ENCODE assay signal across 10 cellular contexts in genomic region chr7:33986951-33987948, GRCh38.
DNase-seq lines count a peak whose midpoint lies in the region; ATAC-seq, FAIRE-seq and TF ChIP-seq lines count a peak whose summit lies in the region.
"Had no signal": no experiment of that assay in that cellular context is flagged by ENCODE, and none has a peak within 500 bp of the region (broad histone marks: within the 10 kb centered on the region; RNA-seq: fewer than 3 reads in every experiment).

No MANE protein-coding gene starts in this region.

- no peak overlapping the region for H3K4me3 ChIP-seq in K562
- no peak overlapping the region for H3K4me3 ChIP-seq in lung
- H3K4me3 ChIP-seq in thyroid gland (replicated peaks in 1 of 3), result no peak overlapping the region
- no peak overlapping the region for H3K4me3 ChIP-seq in neuronal stem cell (ENCODE audit: low read length in 2 of 2)

- H3K9ac ChIP-seq in K562 (ENCODE audit: insufficient read depth in 1 of 2, low read depth in 2 of 2, low read length in 2 of 2), result no peak overlapping the region
- H3K9ac ChIP-seq in neuronal stem cell (ENCODE audit: low read depth, low read length, poor library complexity), result no peak overlapping the region

- no peaks in the 10 kb centered on the region for H3K36me3 Mint-ChIP-seq in activated CD8-positive, alpha-beta memory T cell treated with anti-CD3 and anti-CD28 coated beads, Interleukin-2, amount 10 ng/mL, durations not matched to agents 7 days and 5 days

- no peak overlapping the region for H3K27ac Mint-ChIP-seq in activated CD8-positive, alpha-beta memory T cell treated with anti-CD3 and anti-CD28 coated beads, Interleukin-2, amount 10 ng/mL, durations not matched to agents 7 days and 5 days
- H3K27ac Mint-ChIP-seq: endodermal cell had no signal

- H3K79me1 ChIP-seq in neuronal stem cell (ENCODE audit: low read depth, low read length), result no peaks in the 10 kb centered on the region

- no peak overlapping the region for H2BK15ac ChIP-seq in neuronal stem cell (ENCODE audit: low read length)

- ATAC-seq in K562 (no peak), lung (ENCODE audit: insufficient read depth, low FRiP score) (peak; percentile 88), GM19351 (IDR thresholded peaks at IDR 0.05; ENCODE audit: unreplicated experiment) (no peak)
- no peak for ATAC-seq in activated CD8-positive, alpha-beta memory T cell treated with anti-CD3 and anti-CD28 coated beads, Interleukin-2, amount 10 ng/mL, durations not matched to agents 7 days and 5 days

- H2AFZ ChIP-seq in K562 (ENCODE audit: low read depth, low read length), result no peak overlapping the region
- no peak overlapping the region for H2AFZ ChIP-seq in neuronal stem cell (ENCODE audit: low read length)

- H3K4ac ChIP-seq in neuronal stem cell (ENCODE audit: low read length), result no peak overlapping the region

- H4K8ac ChIP-seq in neuronal stem cell (ENCODE audit: low read depth, low read length), result no peak overlapping the region

- H3K4me1 Mint-ChIP-seq in activated CD8-positive, alpha-beta memory T cell treated with anti-CD3 and anti-CD28 coated beads, Interleukin-2, amount 10 ng/mL, durations not matched to agents 7 days and 5 days, result no peaks in the 10 kb centered on the region
- H3K4me1 Mint-ChIP-seq: endodermal cell had no signal

- no peak overlapping the region for H3K18ac ChIP-seq in neuronal stem cell (ENCODE audit: low read length)

- FAIRE-seq in K562 (lab: Jason Lieb, UNC), result no peak

- CTCF ChIA-PET in K562 (lab: Yijun Ruan, JAX; ENCODE audit: low intra/inter-chr PET ratio), result no interaction called here
- CTCF ChIA-PET in activated CD8-positive, alpha-beta memory T cell treated with anti-CD3 and anti-CD28 coated beads, Interleukin-2, amount 10 ng/mL, durations not matched to agents 7 days and 5 days (lab: Charles Lee), result no interaction called here

- H2BK120ac ChIP-seq in neuronal stem cell (ENCODE audit: low read depth, low read length), result no peak overlapping the region

- H3K27me3 Mint-ChIP-seq in activated CD8-positive, alpha-beta memory T cell treated with anti-CD3 and anti-CD28 coated beads, Interleukin-2, amount 10 ng/mL, durations not matched to agents 7 days and 5 days, result no peaks in the 10 kb centered on the region

- intact Hi-C loops in K562 (cut with micrococcal nuclease), result no loop called here
- intact Hi-C loops in thyroid gland (cut with DNase I), result no loop called here

- DNase-seq in ACHN, result peak; percentile 98
- peak; percentile 100 for DNase-seq in LHCN-M2 (ENCODE audit: low read depth)
- peak in 1 of 4 experiments; percentile 2 for DNase-seq in K562 (ENCODE audit: extremely low read depth in 1 of 4, low spot score in 3 of 4)
- peak; percentile 66 for DNase-seq in lung (ENCODE audit: low spot score)
- no peak for DNase-seq in thyroid gland
- DNase-seq in activated CD8-positive, alpha-beta memory T cell treated with anti-CD3 and anti-CD28 coated beads, Interleukin-2, amount 10 ng/mL, durations not matched to agents 7 days and 5 days, result no peak
- DNase-seq in neuronal stem cell (ENCODE audit: low spot score), result no peak
- DNase-seq: DMS153, endodermal cell had no signal

- H3K4me1 ChIP-seq in K562 (replicated peaks in 1 of 2; ENCODE audit: control insufficient read depth in 2 of 2, insufficient read depth in 2 of 2, low read length in 2 of 2) (no peaks in the 10 kb centered on the region), lung (ENCODE audit: control insufficient read depth in 2 of 2, insufficient read depth in 2 of 2, low read length in 2 of 2) (no peaks in the 10 kb centered on the region), thyroid gland (no peaks in the 10 kb centered on the region), neuronal stem cell (ENCODE audit: control insufficient read depth in 2 of 2, insufficient read depth in 1 of 2, low read depth in 1 of 2, low read length in 2 of 2) (peaks cover 0 to 2% of the 10 kb centered on the region in 2 donors)

- TF ChIP-seq EP300 in K562 (IDR thresholded peaks at IDR 0.05; ENCODE audit: low read length), result no peak

- H3K4me3 Mint-ChIP-seq in activated CD8-positive, alpha-beta memory T cell treated with anti-CD3 and anti-CD28 coated beads, Interleukin-2, amount 10 ng/mL, durations not matched to agents 7 days and 5 days, result no peak overlapping the region
- H3K4me3 Mint-ChIP-seq: endodermal cell had no signal

- H3K23ac ChIP-seq in neuronal stem cell (ENCODE audit: low read depth, low read length, poor library complexity), result no peak overlapping the region

- BruUV-seq in K562 (replicated peaks; lab: Mats Ljungman, UMichigan), result no TSS peak

- no peaks in the 10 kb centered on the region for H3K79me2 ChIP-seq in K562 (ENCODE audit: control insufficient read depth, insufficient read depth, low read length)

- no peak overlapping the region for H2BK12ac ChIP-seq in neuronal stem cell (ENCODE audit: low read length)

- TF ChIP-seq POLR2A in K562 (conservative IDR thresholded peaks at IDR 0.05), result no peak
- TF ChIP-seq POLR2A in thyroid gland (IDR thresholded peaks at IDR 0.05), result no peak

- no peak for TF ChIP-seq CTCF in K562 (IDR thresholded peaks at IDR 0.05 in 2 of 3, conservative IDR thresholded peaks at IDR 0.05 in 1 of 3; ENCODE audit: insufficient read depth in 2 of 3, low read depth in 1 of 3, low read length in 3 of 3)
- TF ChIP-seq CTCF in lung (IDR thresholded peaks at IDR 0.05; ENCODE audit: control extremely low read depth, extremely low read depth), result no peak
- no peak for TF ChIP-seq CTCF in thyroid gland (IDR thresholded peaks at IDR 0.05)

- no peaks in the 10 kb centered on the region for H3K9me1 ChIP-seq in K562 (ENCODE audit: control insufficient read depth, insufficient read depth, low read length)

- H3K9me3 ChIP-seq in K562 (replicated peaks; ENCODE audit: control insufficient read depth, insufficient read depth, low read depth, low read length) (no peaks in the 10 kb centered on the region; the same call in 1 of the 2 replicates), lung (ENCODE audit: control insufficient read depth in 2 of 2, insufficient read depth in 1 of 2, low read length in 1 of 2) (no peaks in the 10 kb centered on the region), thyroid gland (no peaks in the 10 kb centered on the region), neuronal stem cell (replicated peaks in 1 of 2; ENCODE audit: control insufficient read depth in 2 of 2, insufficient read depth in 1 of 2, low read depth in 1 of 2, low read length in 2 of 2) (no peaks in the 10 kb centered on the region)

- no peak overlapping the region for H2AK5ac ChIP-seq in neuronal stem cell (ENCODE audit: low read depth, low read length)

- POLR2A ChIA-PET in K562 (lab: Yijun Ruan, JAX), result interaction anchor here (0.6 kb wide), 1 partner anchor 409 kb away, joined by 3 read pairs; no protein-coding TSS in a partner anchor

- H3K27me3 ChIP-seq in K562 (ENCODE audit: control insufficient read depth in 2 of 2, insufficient read depth in 2 of 2, low read length in 2 of 2) (no peaks in the 10 kb centered on the region), lung (ENCODE audit: control insufficient read depth, insufficient read depth) (no peaks in the 10 kb centered on the region), thyroid gland (no peaks in the 10 kb centered on the region), neuronal stem cell (ENCODE audit: control insufficient read depth in 3 of 3, insufficient read depth in 3 of 3, low read depth in 1 of 3, low read length in 3 of 3) (no peaks in the 10 kb centered on the region)

- H3K27ac ChIP-seq in K562 (ENCODE audit: extremely low read depth, low read depth, low read length) (no peak overlapping the region), lung (ENCODE audit: low read depth in 1 of 2, low read length in 1 of 2) (peak overlapping the region in 1 of 2 donors; percentile 51), thyroid gland (no peak overlapping the region), neuronal stem cell (replicated peaks; ENCODE audit: low read length) (no peak overlapping the region)

- no peak for TF ChIP-seq RAD21 in K562 (CRISPR knock-in tag; conservative IDR thresholded peaks at IDR 0.05 in 1 of 2, IDR thresholded peaks at IDR 0.05 in 1 of 2)

- WGBS in K562 (ENCODE audit: insufficient coverage, low coverage, missing lambda C conversion rate), result 0% methylated on average over 9 of the region's 9 CpGs
- 63 to 84% methylated on average over 9 of the region's 9 CpGs for WGBS in lung, 2 donors
- WGBS in thyroid gland, 2 donors, result 68 to 70% methylated on average over 9 of the region's 9 CpGs
- WGBS in neuronal stem cell (ENCODE audit: extremely low coverage in 2 of 2, insufficient read length in 2 of 2, insufficient replicate concordance in 1 of 2), 2 donors, result no CpG with 5 or more reads among the region's 9 CpGs

- no peak overlapping the region for H4K91ac ChIP-seq in neuronal stem cell (ENCODE audit: low read depth, low read length, poor library complexity)

- H3K36me3 ChIP-seq in K562 (ENCODE audit: control insufficient read depth, insufficient read depth, low read length), result no peaks in the 10 kb centered on the region
- no peaks in the 10 kb centered on the region for H3K36me3 ChIP-seq in lung (ENCODE audit: control insufficient read depth in 2 of 2, insufficient read depth in 2 of 2, low read length in 2 of 2)
- H3K36me3 ChIP-seq in thyroid gland, result no peaks in the 10 kb centered on the region
- H3K36me3 ChIP-seq in neuronal stem cell (replicated peaks in 1 of 2; ENCODE audit: control insufficient read depth in 2 of 2, insufficient read depth in 2 of 2, low read length in 2 of 2), result no peaks in the 10 kb centered on the region

- H2BK5ac ChIP-seq in neuronal stem cell (ENCODE audit: low read length), result no peak overlapping the region

- H3K4me2 ChIP-seq in K562 (ENCODE audit: insufficient read depth, low read length), result no peak overlapping the region
- H3K4me2 ChIP-seq in neuronal stem cell (ENCODE audit: insufficient read depth, low read length, poor library complexity, severe bottlenecking), result no peak overlapping the region

- H4K20me1 ChIP-seq in K562 (replicated peaks; ENCODE audit: control insufficient read depth, insufficient read depth, low read length), result no peaks in the 10 kb centered on the region

- no peaks in the 10 kb centered on the region for H3K9me3 Mint-ChIP-seq in activated CD8-positive, alpha-beta memory T cell treated with anti-CD3 and anti-CD28 coated beads, Interleukin-2, amount 10 ng/mL, durations not matched to agents 7 days and 5 days (ENCODE audit: low read depth)

- in situ Hi-C loops in ACHN (cut with HindIII; ENCODE audit: low pct_ligation_motif_present, low pct_unique_long_range_greater_than_20kb, low sequenced_read_pairs), result no loop called here
- in situ Hi-C loops in K562 (cut with MboI), result no loop called here

- no peak overlapping the region for H3K14ac ChIP-seq in neuronal stem cell (ENCODE audit: low read length)

TF ChIP-seq in K562, 482 proteins besides CTCF, POLR2A, EP300 and RAD21 (continues in another document):
- peak; percentile 73 for TF ChIP-seq FOSL1 (tag; conservative IDR thresholded peaks at IDR 0.05)
- TF ChIP-seq TRIM28 (IDR thresholded peaks at IDR 0.05), result no peak
- no peak for TF ChIP-seq STAT5A (IDR thresholded peaks at IDR 0.05; ENCODE audit: borderline replicate concordance, low read length)
- peak; percentile 66; the same call in 1 of the 2 replicates for TF ChIP-seq JUND (IDR thresholded peaks at IDR 0.05; ENCODE audit: borderline replicate concordance, low read depth, low read length)
- TF ChIP-seq JUND (tag; IDR thresholded peaks at IDR 0.05; ENCODE audit: borderline replicate concordance, low read depth, low read length), result peak; percentile 34; the same call in 1 of the 3 replicates

Comparison
In these comparisons a context has a peak if more than half of its experiments do, and no peak if none do; other contexts are left out.
1. DNase-seq: peak in ACHN (single experiment), LHCN-M2 (single experiment) and lung (single experiment); none in thyroid gland (0 of 2), activated CD8-positive, alpha-beta memory T cell treated with anti-CD3 and anti-CD28 coated beads, Interleukin-2, amount 10 ng/mL, durations not matched to agents 7 days and 5 days (single experiment) and neuronal stem cell (single experiment).